ENCODE assay signal across 2 cellular contexts in the genomic region with DNA sequence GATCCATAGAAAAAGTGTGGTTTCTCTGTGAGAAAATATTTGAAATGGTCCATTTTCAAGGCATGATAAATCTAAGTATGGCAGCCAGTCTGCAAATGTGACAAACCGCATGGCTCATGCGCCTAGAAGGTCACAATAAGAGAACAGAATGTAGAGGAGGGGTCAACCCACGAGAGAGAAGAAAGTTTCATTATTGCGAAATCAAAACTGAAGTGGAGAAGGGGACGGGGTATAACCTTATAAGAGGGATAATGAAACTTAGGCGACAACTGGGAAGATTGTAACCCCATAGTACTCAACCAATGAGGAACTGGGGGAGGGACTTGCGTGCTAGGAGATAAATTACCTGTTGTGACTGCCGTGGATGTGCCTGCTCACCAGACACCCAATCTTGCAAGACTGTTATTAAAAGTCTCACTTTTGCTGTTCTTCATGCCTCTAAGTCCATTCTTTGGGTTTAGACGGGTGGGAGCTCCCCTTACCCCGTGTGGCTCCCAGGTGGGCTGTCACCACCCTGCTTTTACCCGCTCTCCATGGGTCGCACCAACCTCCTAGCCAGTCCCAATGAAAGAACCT.
TF ChIP-seq lines count a peak whose summit lies in the region.

No MANE protein-coding gene starts in this region.

TF ChIP-seq in HepG2, 621 proteins besides CTCF, POLR2A, EP300 and RAD21:
- peak; percentile 90 for TF ChIP-seq CEBPB (IDR thresholded peaks at IDR 0.05; ENCODE audit: borderline replicate concordance, low read depth, low read length)
- TF ChIP-seq ZNF292 (CRISPR knock-in tag; IDR thresholded peaks at IDR 0.05; ENCODE audit: borderline replicate concordance, low read depth) = 0 out of 2 replicates have a peak, but pooled peaks have one; percentile 4
- peak; percentile 28; the same call in 1 of the 2 replicates for TF ChIP-seq CEBPG (CRISPR knock-in tag; IDR thresholded peaks at IDR 0.05)
- TF ChIP-seq MXD4 (CRISPR knock-in tag; IDR thresholded peaks at IDR 0.05) = no peak
- no peak for TF ChIP-seq TRIM24 (CRISPR knock-in tag; IDR thresholded peaks at IDR 0.05)
- TF ChIP-seq, protein P1, sequence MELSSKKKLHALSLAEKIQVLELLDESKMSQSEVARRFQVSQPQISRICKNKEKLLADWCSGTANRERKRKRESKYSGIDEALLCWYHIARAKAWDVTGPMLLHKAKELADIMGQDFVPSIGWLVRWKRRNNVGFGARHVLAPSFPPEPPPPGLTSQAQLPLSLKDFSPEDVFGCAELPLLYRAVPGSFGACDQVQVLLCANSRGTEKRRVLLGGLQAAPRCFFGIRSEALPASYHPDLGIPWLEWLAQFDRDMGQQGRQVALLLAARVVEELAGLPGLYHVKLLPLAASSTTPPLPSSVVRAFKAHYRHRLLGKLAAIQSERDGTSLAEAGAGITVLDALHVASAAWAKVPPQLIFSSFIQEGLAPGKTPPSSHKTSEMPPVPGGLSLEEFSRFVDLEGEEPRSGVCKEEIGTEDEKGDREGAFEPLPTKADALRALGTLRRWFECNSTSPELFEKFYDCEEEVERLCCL (CRISPR knock-in tag; IDR thresholded peaks at IDR 0.05; ENCODE audit: borderline replicate concordance) = no peak

TF ChIP-seq in H1, 55 proteins besides CTCF, POLR2A, EP300 and RAD21:
- TF ChIP-seq MAFK (IDR thresholded peaks at IDR 0.05; ENCODE audit: low read depth, low read length) = no peak
- TF ChIP-seq YY1 (IDR thresholded peaks at IDR 0.05; ENCODE audit: low read depth, low read length) = no peak
- TF ChIP-seq CEBPB (IDR thresholded peaks at IDR 0.05; ENCODE audit: low read depth, low read length) = peak; percentile 85
- TF ChIP-seq EZH2 (IDR thresholded peaks at IDR 0.05; ENCODE audit: low read depth, low read length, severe bottlenecking) = no peak
- no peak for TF ChIP-seq CHD1 (IDR thresholded peaks at IDR 0.05; ENCODE audit: low read depth, low read length)
- no peak for TF ChIP-seq SIN3A (conservative IDR thresholded peaks at IDR 0.05 in 1 of 2, IDR thresholded peaks at IDR 0.05 in 1 of 2; ENCODE audit: low read depth in 1 of 2, low read length in 2 of 2)
- TF ChIP-seq CREB1 (IDR thresholded peaks at IDR 0.05) = no peak
